Comparison of ENCODE assay signal across 14 cellular contexts in the genomic region with DNA sequence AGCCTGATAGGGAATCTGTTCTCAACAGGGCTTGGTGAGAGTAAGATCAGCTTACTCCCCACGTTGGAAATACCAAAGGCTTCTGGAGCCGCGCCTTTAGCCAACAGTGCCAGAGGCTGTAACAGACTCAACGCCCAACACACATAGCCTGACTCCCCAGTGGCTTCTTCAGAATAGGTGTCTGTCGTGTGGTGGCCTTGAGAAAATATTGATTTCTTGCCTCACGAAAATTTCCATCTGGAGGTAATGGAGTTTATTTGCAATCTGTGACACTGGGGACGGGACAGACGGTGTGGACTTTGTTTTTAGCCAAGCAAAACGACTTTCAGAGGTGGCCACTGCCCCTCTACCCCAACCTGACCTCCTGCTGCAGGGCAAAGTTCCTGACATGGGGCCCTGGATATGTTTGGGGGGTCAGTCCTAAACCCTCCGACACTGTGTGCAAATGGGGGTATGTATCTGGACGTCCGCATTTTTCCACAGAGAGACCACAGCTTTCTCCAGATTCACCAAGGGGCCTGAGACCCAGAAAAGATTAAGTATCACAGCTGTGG.
DNase-seq lines count a peak whose midpoint lies in the region; ATAC-seq and TF ChIP-seq lines count a peak whose summit lies in the region.
"Had no signal": no experiment of that assay in that cellular context is flagged by ENCODE, and none has a peak within 500 bp of the region (broad histone marks: within the 10 kb centered on the region; RNA-seq: fewer than 3 reads in every experiment).

No MANE protein-coding gene starts in this region.

- intact Hi-C loops in breast epithelium (cut with DNase I; ENCODE audit: low total_unique reads), result no loop called here
- intact Hi-C loops in mammary epithelial cell (cut with micrococcal nuclease), result no loop called here
- intact Hi-C loops in posterior vena cava (cut with DNase I), result no loop called here
- intact Hi-C loops in PC-3 (cut with micrococcal nuclease), result loop anchor here (5.0 kb wide), 1 partner anchor 72 kb away; no protein-coding TSS in a partner anchor
- intact Hi-C loops in posterior cingulate gyrus (cut with DNase I), result no loop called here

- WGBS in mammary epithelial cell (ENCODE audit: low coverage, missing lambda C conversion rate), result 90% methylated on average over 12 of the region's 12 CpGs

- H3K27me3 ChIP-seq in breast epithelium, result no peaks in the 10 kb centered on the region
- no peaks in the 10 kb centered on the region for H3K27me3 ChIP-seq in mammary epithelial cell (ENCODE audit: insufficient read depth, low read length)
- no peaks in the 10 kb centered on the region for H3K27me3 ChIP-seq in PC-3 (ENCODE audit: low read length)
- H3K27me3 ChIP-seq: BLaER1 had no signal

- H2AFZ ChIP-seq in mammary epithelial cell (ENCODE audit: low read depth, low read length) (no peak overlapping the region), PC-3 (ENCODE audit: low read length) (no peak overlapping the region)
- H2AFZ ChIP-seq: GM23338 had no signal

- dilution Hi-C loops in mammary epithelial cell (cut with HindIII; ENCODE audit: low sequenced_read_pairs), result no loop called here

- TF ChIP-seq POLR2A in breast epithelium (IDR thresholded peaks at IDR 0.05), result no peak

- no peaks in the 10 kb centered on the region for H3K9me3 ChIP-seq in breast epithelium
- H3K9me3 ChIP-seq in mammary epithelial cell (replicated peaks; ENCODE audit: insufficient read depth, low read length), result no peaks in the 10 kb centered on the region
- no peaks in the 10 kb centered on the region for H3K9me3 ChIP-seq in PC-3 (ENCODE audit: low read length)
- H3K9me3 ChIP-seq: BLaER1, HAP-1 had no signal

- POLR2A ChIA-PET in PC-3 (lab: Charles Lee; ENCODE audit: unreplicated experiment), result no interaction called here

- H3F3A ChIP-seq in PC-3 (ENCODE audit: low read length, unreplicated experiment), result peaks cover 12% of the 10 kb centered on the region

- H3K4me1 ChIP-seq in breast epithelium (peaks cover 0 to 9% of the 10 kb centered on the region in 2 donors), mammary epithelial cell (ENCODE audit: insufficient read depth, low read length) (peaks cover 20% of the 10 kb centered on the region), PC-3 (ENCODE audit: insufficient read depth, low read length) (peaks cover 33% of the 10 kb centered on the region)
- H3K4me1 ChIP-seq: HAP-1 had no signal

- peak; percentile 31 for ATAC-seq in left lobe of liver
- no peak for ATAC-seq in PC-3
- no peak for ATAC-seq in HG02642 (IDR thresholded peaks at IDR 0.05; ENCODE audit: poor library complexity, unreplicated experiment)
- ATAC-seq in activated T-cell treated with anti-CD3 and anti-CD28 coated beads, Interleukin-2, amount 50 U/mL, for 4 hours, result no peak
- ATAC-seq: GM23338 had no signal

- CTCF ChIA-PET in mammary epithelial cell (lab: Charles Lee; ENCODE audit: low non-redundant PET) (no interaction called here), PC-3 (lab: Charles Lee) (no interaction called here)

- H4K20me1 ChIP-seq in mammary epithelial cell (ENCODE audit: insufficient read depth, low read length) (no peaks in the 10 kb centered on the region), PC-3 (ENCODE audit: low read length) (no peaks in the 10 kb centered on the region)

- H3K4me2 ChIP-seq in mammary epithelial cell (ENCODE audit: insufficient read depth, low read depth, low read length), result no peak overlapping the region
- no peak overlapping the region for H3K4me2 ChIP-seq in PC-3 (ENCODE audit: low read length)
- H3K4me2 ChIP-seq: BLaER1, GM23338 had no signal

- H3K27ac ChIP-seq in breast epithelium (peak overlapping the region; percentile 5 to 9), mammary epithelial cell (ENCODE audit: insufficient read depth, low read depth, low read length) (no peak overlapping the region), PC-3 (ENCODE audit: low read length) (no peak overlapping the region)
- H3K27ac ChIP-seq: BLaER1 had no signal

- H3K36me3 Mint-ChIP-seq in activated T-cell treated with anti-CD3 and anti-CD28 coated beads, Interleukin-2, amount 50 U/mL, for 4 hours (ENCODE audit: insufficient read depth), result peaks cover 32% of the 10 kb centered on the region

- TF ChIP-seq CTCF in breast epithelium (IDR thresholded peaks at IDR 0.05) (no peak), mammary epithelial cell (conservative IDR thresholded peaks at IDR 0.05 in 1 of 2, IDR thresholded peaks at IDR 0.05 in 1 of 2; ENCODE audit: extremely low read depth in 1 of 2, insufficient read depth in 1 of 2, low read depth in 1 of 2, low read length in 2 of 2) (no peak), PC-3 (conservative IDR thresholded peaks at IDR 0.05; ENCODE audit: low read depth, low read length) (no peak)

- H3K27me3 Mint-ChIP-seq in activated T-cell treated with anti-CD3 and anti-CD28 coated beads, Interleukin-2, amount 50 U/mL, for 4 hours (ENCODE audit: low read depth), result no peaks in the 10 kb centered on the region
- H3K27me3 Mint-ChIP-seq: CD4-positive, CD25-positive, alpha-beta regulatory T cell had no signal

- H3K4me1 Mint-ChIP-seq in activated T-cell treated with anti-CD3 and anti-CD28 coated beads, Interleukin-2, amount 50 U/mL, for 4 hours (ENCODE audit: low read depth), result peaks cover 17% of the 10 kb centered on the region

- no peaks in the 10 kb centered on the region for H3K79me2 ChIP-seq in mammary epithelial cell (ENCODE audit: insufficient read depth, low read length)
- H3K79me2 ChIP-seq in PC-3 (ENCODE audit: low read length), result no peaks in the 10 kb centered on the region

- H3K4me3 ChIP-seq in breast epithelium, result no peak overlapping the region
- no peak overlapping the region for H3K4me3 ChIP-seq in mammary epithelial cell (replicated peaks in 1 of 3; ENCODE audit: insufficient read depth in 1 of 3, low read depth in 2 of 3, low read length in 3 of 3)
- no peak overlapping the region for H3K4me3 ChIP-seq in PC-3 (ENCODE audit: low read length)
- H3K4me3 ChIP-seq: BLaER1, GM23338, HAP-1 had no signal

- no TSS peak for BruUV-seq in mammary epithelial cell (replicated peaks; lab: Mats Ljungman, UMichigan)
- no TSS peak for BruUV-seq in PC-3 (replicated peaks; lab: Mats Ljungman, UMichigan)

- peak in 1 of 2 donors; percentile 68 for DNase-seq in breast epithelium (ENCODE audit: low spot score in 2 of 2)
- no peak for DNase-seq in mammary epithelial cell
- peak; percentile 77 for DNase-seq in left lobe of liver (ENCODE audit: low spot score)
- peak; percentile 62 for DNase-seq in posterior vena cava (ENCODE audit: low spot score)
- no peak for DNase-seq in PC-3
- DNase-seq in posterior cingulate gyrus, result no peak
- no peak for DNase-seq in activated T-cell treated with anti-CD3 and anti-CD28 coated beads, Interleukin-2, amount 50 U/mL, for 4 hours
- DNase-seq: Calu3; CD4-positive, CD25-positive, alpha-beta regulatory T cell; DMS 273 treated with DMSO at 0.1 percent for 48 hours had no signal

- no peaks in the 10 kb centered on the region for H3K36me3 ChIP-seq in breast epithelium
- no peaks in the 10 kb centered on the region for H3K36me3 ChIP-seq in mammary epithelial cell (ENCODE audit: insufficient read depth, low read length)
- H3K36me3 ChIP-seq in PC-3 (ENCODE audit: low read depth, low read length), result peaks cover 28% of the 10 kb centered on the region

- no peaks in the 10 kb centered on the region for H3K9me3 Mint-ChIP-seq in activated T-cell treated with anti-CD3 and anti-CD28 coated beads, Interleukin-2, amount 50 U/mL, for 4 hours
- H3K9me3 Mint-ChIP-seq: CD4-positive, CD25-positive, alpha-beta regulatory T cell; GM23338 had no signal

- no peak overlapping the region for H3K4me3 Mint-ChIP-seq in activated T-cell treated with anti-CD3 and anti-CD28 coated beads, Interleukin-2, amount 50 U/mL, for 4 hours
- H3K4me3 Mint-ChIP-seq: CD4-positive, CD25-positive, alpha-beta regulatory T cell; GM23338 had no signal

- no peaks in the 10 kb centered on the region for H3K9me2 ChIP-seq in PC-3 (replicated peaks; ENCODE audit: low read length)

- in situ Hi-C loops in mammary epithelial cell (cut with MboI; ENCODE audit: low sequenced_read_pairs in 2 of 2), result no loop called here

- H3K9ac ChIP-seq in mammary epithelial cell (ENCODE audit: insufficient read depth, low read length) (no peak overlapping the region), PC-3 (ENCODE audit: low read length) (no peak overlapping the region)
- H3K9ac ChIP-seq: BLaER1 had no signal

Comparison
In these comparisons a context has a peak if more than half of its experiments do, and no peak if none do; other contexts are left out.
1. H3K27ac ChIP-seq: peak in breast epithelium (2 of 2); none in mammary epithelial cell (single experiment) and PC-3 (single experiment).
2. DNase-seq: peak in left lobe of liver (single experiment) and posterior vena cava (single experiment); none in mammary epithelial cell (single experiment), PC-3 (single experiment), posterior cingulate gyrus (0 of 10) and activated T-cell treated with anti-CD3 and anti-CD28 coated beads, Interleukin-2, amount 50 U/mL, for 4 hours (single experiment).